8 cellular contexts compared by ENCODE assay signal in genomic region chr19:39405930-39406655, GRCh38. TPM values are rescaled to one million over a fixed set of nuclear protein-coding genes. Genes with fewer than 3 reads are reported as not detected.
A peak's percentile ranks its signal among the peaks of the same experiment; 100 is the strongest.
DNase-seq lines count a peak whose midpoint lies in the region; ATAC-seq and TF ChIP-seq lines count a peak whose summit lies in the region.

No MANE protein-coding gene starts in this region.

- H3K9ac ChIP-seq in skeletal muscle tissue (ENCODE audit: low read depth in 1 of 3, low read length in 3 of 3): peak overlapping the region; percentile 80 to 89 (median 85)

- DNase-seq in DMS114 treated with DMSO at 0.1 percent for 48 hours (lab: John Stamatoyannopoulos, UW; ENCODE audit: unreplicated experiment) (peak; percentile 50), NOMO-1 treated with DMSO at 0.1 percent for 48 hours (lab: John Stamatoyannopoulos, UW; ENCODE audit: unreplicated experiment) (peak; percentile 73), cardiac muscle cell (ENCODE audit: low read depth in 1 of 2, low spot score in 1 of 2) (no peak), NCI-H774 (lab: John Stamatoyannopoulos, UW) (no peak)

- peak; percentile 3 for ATAC-seq in activated T-helper 17 cell treated with anti-CD3 and anti-CD28 coated beads, Interleukin-2, amount 50 U/mL, for 72 hours (replicated peaks)
- ATAC-seq in GM18498 (IDR thresholded peaks at IDR 0.05; ENCODE audit: unreplicated experiment) (no peak), GM21737 (IDR thresholded peaks at IDR 0.05; ENCODE audit: unreplicated experiment) (no peak)

- H3K4me3 ChIP-seq in cardiac muscle cell (peak overlapping the region; percentile 89), skeletal muscle tissue (ENCODE audit: low read length in 3 of 3) (peak overlapping the region; percentile 69 to 94 (median 70))

- H3K27me3 Mint-ChIP-seq in activated T-helper 17 cell treated with anti-CD3 and anti-CD28 coated beads, Interleukin-2, amount 50 U/mL, for 72 hours: no peaks in the 10 kb centered on the region

- TF ChIP-seq CTCF in cardiac muscle cell (IDR thresholded peaks at IDR 0.05; ENCODE audit: low read depth, low read length): no peak

- peaks cover 25% of the 10 kb centered on the region for H3K4me1 Mint-ChIP-seq in activated T-helper 17 cell treated with anti-CD3 and anti-CD28 coated beads, Interleukin-2, amount 50 U/mL, for 72 hours

- peaks cover 26% of the 10 kb centered on the region for H3K4me1 ChIP-seq in cardiac muscle cell (ENCODE audit: low read depth)
- peaks cover 40 to 54% (median 52%) of the 10 kb centered on the region in 3 donors for H3K4me1 ChIP-seq in skeletal muscle tissue (ENCODE audit: control insufficient read depth in 3 of 3, insufficient read depth in 3 of 3, low read length in 3 of 3)

- H3K27ac ChIP-seq in cardiac muscle cell (peak overlapping the region; percentile 21), skeletal muscle tissue (ENCODE audit: low read depth, low read length) (peak overlapping the region; percentile 100)

- H3K4me3 Mint-ChIP-seq in activated T-helper 17 cell treated with anti-CD3 and anti-CD28 coated beads, Interleukin-2, amount 50 U/mL, for 72 hours: peak overlapping the region; percentile 91

- no peaks in the 10 kb centered on the region for H3K9me3 Mint-ChIP-seq in activated T-helper 17 cell treated with anti-CD3 and anti-CD28 coated beads, Interleukin-2, amount 50 U/mL, for 72 hours

- H3K9me3 ChIP-seq in cardiac muscle cell (ENCODE audit: low read depth) (no peaks in the 10 kb centered on the region), skeletal muscle tissue (ENCODE audit: control insufficient read depth in 3 of 3, low read length in 3 of 3) (no peaks in the 10 kb centered on the region)

- H3K27me3 ChIP-seq in cardiac muscle cell (no peaks in the 10 kb centered on the region), skeletal muscle tissue (ENCODE audit: control insufficient read depth in 3 of 3, insufficient read depth in 3 of 3, low read length in 3 of 3) (no peaks in the 10 kb centered on the region)

- peak overlapping the region; percentile 100 for H3K27ac Mint-ChIP-seq in activated T-helper 17 cell treated with anti-CD3 and anti-CD28 coated beads, Interleukin-2, amount 50 U/mL, for 72 hours

- H3K36me3 ChIP-seq in cardiac muscle cell (no peaks in the 10 kb centered on the region), skeletal muscle tissue (ENCODE audit: control insufficient read depth in 3 of 3, insufficient read depth in 3 of 3, low read length in 3 of 3) (peaks cover 11 to 13% (median 13%) of the 10 kb centered on the region in 3 donors)

- peaks cover 73% of the 10 kb centered on the region for H3K36me3 Mint-ChIP-seq in activated T-helper 17 cell treated with anti-CD3 and anti-CD28 coated beads, Interleukin-2, amount 50 U/mL, for 72 hours (ENCODE audit: low read depth)

RNA-seq across cellular contexts. Expression of gene ZFP36, which starts 0.6 kb away (rescaled TPM):
- 100 to 1,000 TPM in 1 of 2 donors, 10 to 100 TPM in 1; 67.4 to 265 TPM for total RNA-seq in activated T-helper 17 cell treated with anti-CD3 and anti-CD28 coated beads, Interleukin-2, amount 50 U/mL, for 72 hours
- 13.6 and 14.6 TPM in 2 replicates for total RNA-seq in cardiac muscle cell
- 51.2 and 53.4 TPM in 2 replicates for polyA plus RNA-seq in cardiac muscle cell
- 3.1 TPM for total RNA-seq in skeletal muscle tissue

RNA-seq across cellular contexts. Expression of gene PLEKHG2, which starts 6.4 kb away (rescaled TPM):
- total RNA-seq in activated T-helper 17 cell treated with anti-CD3 and anti-CD28 coated beads, Interleukin-2, amount 50 U/mL, for 72 hours: 10 to 100 TPM; 51.2 to 69.4 TPM
- total RNA-seq in cardiac muscle cell: 40.7 and 45.4 TPM in 2 replicates
- polyA plus RNA-seq in cardiac muscle cell: 30.5 and 40.0 TPM in 2 replicates
- 15.7 TPM for total RNA-seq in skeletal muscle tissue

RNA-seq across cellular contexts. Expression of gene MED29, which starts 14.9 kb away (rescaled TPM):
- 10 to 100 TPM; 24.6 to 27.7 TPM for total RNA-seq in activated T-helper 17 cell treated with anti-CD3 and anti-CD28 coated beads, Interleukin-2, amount 50 U/mL, for 72 hours
- 43.8 and 70.6 TPM in 2 replicates for total RNA-seq in cardiac muscle cell
- 59.6 and 67.3 TPM in 2 replicates for polyA plus RNA-seq in cardiac muscle cell
- 9.4 TPM for total RNA-seq in skeletal muscle tissue

RNA-seq across cellular contexts. Expression of gene PAF1, which starts 15.2 kb away (rescaled TPM):
- total RNA-seq in activated T-helper 17 cell treated with anti-CD3 and anti-CD28 coated beads, Interleukin-2, amount 50 U/mL, for 72 hours: 10 to 100 TPM; 46.6 to 58.6 TPM
- 61.9 and 62.2 TPM in 2 replicates for total RNA-seq in cardiac muscle cell
- 64.4 and 78.3 TPM in 2 replicates for polyA plus RNA-seq in cardiac muscle cell
- 25.1 TPM for total RNA-seq in skeletal muscle tissue

RNA-seq across cellular contexts. Expression of gene RPS16, which starts 29.7 kb away (rescaled TPM):
- 1,000 to 10,000 TPM; 2,984 to 3,090 TPM for total RNA-seq in activated T-helper 17 cell treated with anti-CD3 and anti-CD28 coated beads, Interleukin-2, amount 50 U/mL, for 72 hours
- total RNA-seq in cardiac muscle cell (369 and 374 TPM in 2 replicates), skeletal muscle tissue (128 TPM)
- polyA plus RNA-seq in cardiac muscle cell: 508 and 542 TPM in 2 replicates

Comparison
In these comparisons a context has a peak if more than half of its experiments do, and no peak if none do; other contexts are left out.
1. DNase-seq: peak in DMS114 treated with DMSO at 0.1 percent for 48 hours (single experiment) and NOMO-1 treated with DMSO at 0.1 percent for 48 hours (single experiment); none in cardiac muscle cell (0 of 2) and NCI-H774 (single experiment).